8 cellular contexts compared by ENCODE assay signal in the genomic region with DNA sequence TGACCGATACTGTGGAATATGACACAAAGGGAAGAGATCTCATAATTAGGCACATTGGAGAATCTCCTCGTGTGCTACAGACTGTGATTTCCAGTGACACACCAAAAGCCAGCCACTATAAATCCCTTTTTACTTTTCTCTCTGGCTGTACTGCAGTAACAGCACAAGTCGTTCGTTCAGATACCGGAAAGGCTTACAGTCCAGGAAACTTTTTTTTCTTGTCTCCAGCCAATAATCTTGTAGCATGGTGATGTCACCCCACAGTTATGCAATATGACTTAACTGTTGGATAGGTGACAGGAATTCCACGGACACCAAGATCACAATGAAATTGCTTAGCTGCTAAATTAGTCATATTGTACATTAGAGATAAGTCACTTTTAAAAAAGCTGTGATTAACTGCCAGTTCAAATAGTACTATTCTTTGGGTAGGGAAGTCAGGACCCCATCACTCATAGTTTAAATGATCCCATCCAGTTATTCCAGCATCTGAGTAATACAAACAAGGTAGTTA. TPM values are rescaled to one million over a fixed set of nuclear protein-coding genes. Genes with fewer than 3 reads are reported as not detected.
DNase-seq lines count a peak whose midpoint lies in the region; ATAC-seq, FAIRE-seq and TF ChIP-seq lines count a peak whose summit lies in the region.

No MANE protein-coding gene starts in this region.

- DNase-seq in EL: peak; percentile 100
- DNase-seq in RCC 7860 (ENCODE audit: low spot score): peak; percentile 100
- peak; percentile 95 for DNase-seq in fibroblast of gingiva (ENCODE audit: low read depth)
- peak; percentile 100 for DNase-seq in non-pigmented ciliary epithelial cell (ENCODE audit: low read depth)
- DNase-seq in GM13976 (ENCODE audit: low spot score): no peak
- no peak for DNase-seq in activated T-helper 2 cell treated with anti-CD3 and anti-CD28 coated beads, Interferon-gamma antibody, Interleukin-2, Interleukin-4, amounts not matched to agents 10 μg/mL and 5 μg/mL and 100 μg/mL, durations not matched to agents 14 hours and 24 hours and 36 hours (ENCODE audit: low spot score)

- ATAC-seq in HG03342 (IDR thresholded peaks at IDR 0.05; ENCODE audit: unreplicated experiment) (no peak), GM19351 (IDR thresholded peaks at IDR 0.05; ENCODE audit: unreplicated experiment) (no peak)

- H3K27ac Mint-ChIP-seq in activated T-helper 2 cell treated with anti-CD3 and anti-CD28 coated beads, Interferon-gamma antibody, Interleukin-2, Interleukin-4, amounts not matched to agents 10 μg/mL and 5 μg/mL and 100 μg/mL, durations not matched to agents 14 hours and 24 hours and 36 hours: no peak overlapping the region

- no peak for TF ChIP-seq CTCF in GM13976 (IDR thresholded peaks at IDR 0.05; ENCODE audit: borderline replicate concordance, control extremely low read depth, extremely low read depth, insufficient read depth, missing control alignments)

- H3K36me3 Mint-ChIP-seq in activated T-helper 2 cell treated with anti-CD3 and anti-CD28 coated beads, Interferon-gamma antibody, Interleukin-2, Interleukin-4, amounts not matched to agents 10 μg/mL and 5 μg/mL and 100 μg/mL, durations not matched to agents 14 hours and 24 hours and 36 hours (ENCODE audit: low read depth): no peaks in the 10 kb centered on the region

- intact Hi-C loops in activated T-helper 2 cell treated with anti-CD3 and anti-CD28 coated beads, Interferon-gamma antibody, Interleukin-2, Interleukin-4, amounts not matched to agents 10 μg/mL and 5 μg/mL and 100 μg/mL, durations not matched to agents 14 hours and 24 hours and 36 hours (cut with micrococcal nuclease): no loop called here

- H3K9me3 Mint-ChIP-seq in activated T-helper 2 cell treated with anti-CD3 and anti-CD28 coated beads, Interferon-gamma antibody, Interleukin-2, Interleukin-4, amounts not matched to agents 10 μg/mL and 5 μg/mL and 100 μg/mL, durations not matched to agents 14 hours and 24 hours and 36 hours: no peaks in the 10 kb centered on the region

- H3K4me1 Mint-ChIP-seq in activated T-helper 2 cell treated with anti-CD3 and anti-CD28 coated beads, Interferon-gamma antibody, Interleukin-2, Interleukin-4, amounts not matched to agents 10 μg/mL and 5 μg/mL and 100 μg/mL, durations not matched to agents 14 hours and 24 hours and 36 hours (ENCODE audit: low read depth): peaks cover 8% of the 10 kb centered on the region

- H3K4me3 Mint-ChIP-seq in activated T-helper 2 cell treated with anti-CD3 and anti-CD28 coated beads, Interferon-gamma antibody, Interleukin-2, Interleukin-4, amounts not matched to agents 10 μg/mL and 5 μg/mL and 100 μg/mL, durations not matched to agents 14 hours and 24 hours and 36 hours (ENCODE audit: low read depth): no peak overlapping the region

- in situ Hi-C loops in GM13976 (cut with MboI; ENCODE audit: low sequenced_read_pairs, unreplicated experiment): no loop called here

- H3K27me3 Mint-ChIP-seq in activated T-helper 2 cell treated with anti-CD3 and anti-CD28 coated beads, Interferon-gamma antibody, Interleukin-2, Interleukin-4, amounts not matched to agents 10 μg/mL and 5 μg/mL and 100 μg/mL, durations not matched to agents 14 hours and 24 hours and 36 hours (ENCODE audit: low read depth): peaks cover 4% of the 10 kb centered on the region

- FAIRE-seq in RCC 7860 (lab: Jason Lieb, UNC): peak; percentile 99

RNA-seq across cellular contexts. Expression of gene TSC22D2, which starts 36.3 kb away (rescaled TPM):
- total RNA-seq in activated T-helper 2 cell treated with anti-CD3 and anti-CD28 coated beads, Interferon-gamma antibody, Interleukin-2, Interleukin-4, amounts not matched to agents 10 μg/mL and 5 μg/mL and 100 μg/mL, durations not matched to agents 14 hours and 24 hours and 36 hours: 20.3 and 21.3 TPM in 2 replicates

Comparison
In these comparisons a context has a peak if more than half of its experiments do, and no peak if none do; other contexts are left out.
1. DNase-seq: peak in EL (single experiment), RCC 7860 (single experiment), fibroblast of gingiva (single experiment) and non-pigmented ciliary epithelial cell (single experiment); none in GM13976 (single experiment) and activated T-helper 2 cell treated with anti-CD3 and anti-CD28 coated beads, Interferon-gamma antibody, Interleukin-2, Interleukin-4, amounts not matched to agents 10 μg/mL and 5 μg/mL and 100 μg/mL, durations not matched to agents 14 hours and 24 hours and 36 hours (single experiment).